In the genomic region with DNA sequence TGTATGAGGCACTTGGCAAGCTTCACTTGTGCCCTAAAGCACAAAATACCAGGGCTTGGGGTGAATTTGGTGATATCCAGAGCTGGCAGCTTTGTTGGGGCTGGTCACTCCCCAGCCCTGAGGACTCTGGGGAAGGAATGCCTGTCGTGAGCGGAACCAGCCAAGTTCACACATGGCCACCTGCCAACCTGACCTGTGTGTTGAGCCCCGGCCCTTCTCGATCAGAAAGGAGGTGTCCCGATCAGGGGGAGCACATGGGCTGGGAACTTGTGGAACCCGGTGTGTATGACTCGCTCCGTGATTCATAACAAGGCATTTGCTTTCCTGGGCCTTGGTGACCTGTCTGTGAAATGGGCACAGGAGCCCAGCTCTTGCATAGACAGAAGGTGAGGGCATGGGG, we compare ENCODE assay signal across 1 cellular context.
TF ChIP-seq lines count a peak whose summit lies in the region.

No MANE protein-coding gene starts in this region.

TF ChIP-seq in K562, 482 proteins besides CTCF, POLR2A, EP300 and RAD21:
- TF ChIP-seq, protein P1, sequence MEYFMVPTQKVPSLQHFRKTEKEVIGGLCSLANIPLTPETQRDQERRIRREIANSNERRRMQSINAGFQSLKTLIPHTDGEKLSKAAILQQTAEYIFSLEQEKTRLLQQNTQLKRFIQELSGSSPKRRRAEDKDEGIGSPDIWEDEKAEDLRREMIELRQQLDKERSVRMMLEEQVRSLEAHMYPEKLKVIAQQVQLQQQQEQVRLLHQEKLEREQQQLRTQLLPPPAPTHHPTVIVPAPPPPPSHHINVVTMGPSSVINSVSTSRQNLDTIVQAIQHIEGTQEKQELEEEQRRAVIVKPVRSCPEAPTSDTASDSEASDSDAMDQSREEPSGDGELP (CRISPR knock-in tag; IDR thresholded peaks at IDR 0.05; ENCODE audit: borderline replicate concordance) = peak; percentile 17; the same call in 1 of the 2 replicates
- no peak for TF ChIP-seq RUNX1 (IDR thresholded peaks at IDR 0.05; ENCODE audit: low read depth)
- TF ChIP-seq, protein P2, sequence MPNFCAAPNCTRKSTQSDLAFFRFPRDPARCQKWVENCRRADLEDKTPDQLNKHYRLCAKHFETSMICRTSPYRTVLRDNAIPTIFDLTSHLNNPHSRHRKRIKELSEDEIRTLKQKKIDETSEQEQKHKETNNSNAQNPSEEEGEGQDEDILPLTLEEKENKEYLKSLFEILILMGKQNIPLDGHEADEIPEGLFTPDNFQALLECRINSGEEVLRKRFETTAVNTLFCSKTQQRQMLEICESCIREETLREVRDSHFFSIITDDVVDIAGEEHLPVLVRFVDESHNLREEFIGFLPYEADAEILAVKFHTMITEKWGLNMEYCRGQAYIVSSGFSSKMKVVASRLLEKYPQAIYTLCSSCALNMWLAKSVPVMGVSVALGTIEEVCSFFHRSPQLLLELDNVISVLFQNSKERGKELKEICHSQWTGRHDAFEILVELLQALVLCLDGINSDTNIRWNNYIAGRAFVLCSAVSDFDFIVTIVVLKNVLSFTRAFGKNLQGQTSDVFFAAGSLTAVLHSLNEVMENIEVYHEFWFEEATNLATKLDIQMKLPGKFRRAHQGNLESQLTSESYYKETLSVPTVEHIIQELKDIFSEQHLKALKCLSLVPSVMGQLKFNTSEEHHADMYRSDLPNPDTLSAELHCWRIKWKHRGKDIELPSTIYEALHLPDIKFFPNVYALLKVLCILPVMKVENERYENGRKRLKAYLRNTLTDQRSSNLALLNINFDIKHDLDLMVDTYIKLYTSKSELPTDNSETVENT (CRISPR knock-in tag; IDR thresholded peaks at IDR 0.05) = no peak
- peak; percentile 81 for TF ChIP-seq BCOR (IDR thresholded peaks at IDR 0.05)
- 0 out of 2 replicates have a peak, but pooled peaks have one; percentile 26 for TF ChIP-seq POLR2G (IDR thresholded peaks at IDR 0.05; ENCODE audit: low read depth, low read length)
- peak; percentile 49 to 65; a peak in 3 of 4 replicates for TF ChIP-seq KDM1A (IDR thresholded peaks at IDR 0.05)
TF ChIP-seq in K562: peak in this region for 4.
